11 cellular contexts compared by ENCODE assay signal in the genomic region with DNA sequence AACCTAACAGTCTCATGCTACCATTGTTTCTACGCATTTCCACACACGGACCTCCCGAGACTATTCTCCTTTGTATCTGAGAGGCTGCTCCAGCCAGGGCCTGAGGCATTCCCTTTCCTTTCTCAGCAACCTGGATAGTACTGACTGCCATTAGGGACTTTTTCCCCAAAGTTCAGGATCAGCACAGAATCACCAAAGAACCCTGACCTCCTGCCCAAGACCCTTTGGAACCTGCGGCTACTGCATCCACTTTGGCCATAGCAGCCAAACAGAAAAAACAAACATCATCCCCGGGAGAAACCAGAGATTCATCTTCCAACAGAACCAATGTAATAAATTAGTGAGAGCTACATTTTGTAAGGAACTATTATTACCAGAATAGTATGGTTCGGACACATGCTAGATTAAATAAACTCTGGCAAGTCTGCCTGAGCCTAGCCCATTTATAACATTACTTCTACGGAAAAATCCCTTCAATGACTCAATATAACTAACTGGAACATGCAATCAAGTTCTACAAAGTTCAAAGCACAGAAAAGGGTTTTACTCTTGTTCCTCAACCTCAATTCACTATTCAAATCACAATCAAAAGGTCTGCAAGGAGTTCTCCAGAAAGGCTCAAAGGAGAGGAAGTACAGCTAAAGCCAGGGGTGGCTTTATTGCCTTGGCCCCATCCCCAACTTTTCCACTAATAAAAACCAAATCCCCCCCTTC. TPM values are rescaled to one million over a fixed set of nuclear protein-coding genes. Genes with fewer than 3 reads are reported as not detected.
A peak's percentile ranks its signal among the peaks of the same experiment; 100 is the strongest.
DNase-seq lines count a peak whose midpoint lies in the region; ATAC-seq, FAIRE-seq and TF ChIP-seq lines count a peak whose summit lies in the region.
"Had no signal": no experiment of that assay in that cellular context is flagged by ENCODE, and none has a peak within 500 bp of the region (broad histone marks: within the 10 kb centered on the region; RNA-seq: fewer than 3 reads in every experiment).

No MANE protein-coding gene starts in this region.

- H3K79me2 ChIP-seq in SU-DHL-6 (ENCODE audit: insufficient read depth, low read length), result peaks cover 14% of the 10 kb centered on the region; the same call in 1 of the 2 replicates

- no peak for FAIRE-seq in small intestine (lab: Jason Lieb, UNC)
- FAIRE-seq: islet of Langerhans had no signal

- peaks cover 5% of the 10 kb centered on the region; the same call in 1 of the 2 replicates for H4K20me1 ChIP-seq in SU-DHL-6 (ENCODE audit: low read depth, low read length)

- H3K4me2 ChIP-seq in SU-DHL-6 (ENCODE audit: low read depth, low read length, poor library complexity, severe bottlenecking), result peak overlapping the region; percentile 45

- no peak for ATAC-seq in GM18867 (IDR thresholded peaks at IDR 0.05; ENCODE audit: unreplicated experiment)
- ATAC-seq in GM19328 (IDR thresholded peaks at IDR 0.05; ENCODE audit: unreplicated experiment), result no peak

- H3K4me3 ChIP-seq in GM06990 (replicated peaks; ENCODE audit: low read depth, low read length) (peak overlapping the region; percentile 52), SU-DHL-6 (ENCODE audit: insufficient read depth, low read length, poor library complexity, severe bottlenecking) (no peak overlapping the region), right atrium auricular region (no peak overlapping the region), small intestine (ENCODE audit: low read depth in 1 of 2, low read length in 2 of 2) (no peak overlapping the region)

- WGBS in small intestine, 3 donors, result 64 to 77% (median 72%) methylated on average over 7 of the region's 7 CpGs

- H3K4me1 ChIP-seq in right atrium auricular region, result peaks cover 0 to 38% of the 10 kb centered on the region in 2 donors
- H3K4me1 ChIP-seq in small intestine (ENCODE audit: control insufficient read depth in 2 of 2, insufficient read depth in 1 of 2, low read depth in 1 of 2, low read length in 1 of 2), result peaks cover 12 to 19% of the 10 kb centered on the region in 2 donors

- H3K27me3 ChIP-seq in GM06990 (replicated peaks; ENCODE audit: control insufficient read depth, insufficient read depth, low read length) (no peaks in the 10 kb centered on the region), SU-DHL-6 (ENCODE audit: low read length) (no peaks in the 10 kb centered on the region), right atrium auricular region (no peaks in the 10 kb centered on the region), small intestine (ENCODE audit: control insufficient read depth in 2 of 2, insufficient read depth in 2 of 2, low read length in 2 of 2) (no peaks in the 10 kb centered on the region)

- H3K27ac ChIP-seq in SU-DHL-6 (ENCODE audit: low read depth, low read length) (no peak overlapping the region), right atrium auricular region (peak overlapping the region; percentile 59 to 66), small intestine (ENCODE audit: low read depth in 1 of 2, low read length in 1 of 2) (peak overlapping the region; percentile 88 to 92)
- H3K27ac ChIP-seq: VCaP had no signal

- no peak for DNase-seq in GM06990 (ENCODE audit: extremely low read depth, insufficient read length)
- DNase-seq in right atrium auricular region (ENCODE audit: low spot score), result no peak
- DNase-seq in small intestine, result no peak
- no peak for DNase-seq in AG08396 (ENCODE audit: low spot score)
- no peak for DNase-seq in NCI-H1930 (lab: John Stamatoyannopoulos, UW)
- DNase-seq: NCI-H187 treated with DMSO at 0.1 percent for 48 hours had no signal

- no peak overlapping the region for H3K9ac ChIP-seq in SU-DHL-6 (ENCODE audit: low read length)

- TF ChIP-seq CTCF in GM06990 (IDR thresholded peaks at IDR 0.05; ENCODE audit: insufficient read depth, low read length, poor library complexity, severe bottlenecking) (no peak), SU-DHL-6 (IDR thresholded peaks at IDR 0.05; ENCODE audit: insufficient read depth, low read length, poor library complexity, severe bottlenecking) (no peak), right atrium auricular region (IDR thresholded peaks at IDR 0.05) (no peak)

- peaks cover 4% of the 10 kb centered on the region; the same call in 1 of the 2 replicates for H3F3A ChIP-seq in SU-DHL-6 (ENCODE audit: insufficient read depth)

- no peaks in the 10 kb centered on the region for H3K9me3 ChIP-seq in SU-DHL-6 (ENCODE audit: insufficient read depth, low read length)
- no peaks in the 10 kb centered on the region for H3K9me3 ChIP-seq in right atrium auricular region
- H3K9me3 ChIP-seq in small intestine (ENCODE audit: control insufficient read depth, low read depth), result no peaks in the 10 kb centered on the region

- H3K36me3 ChIP-seq in GM06990 (ENCODE audit: control insufficient read depth, insufficient read depth, low read length), result no peaks in the 10 kb centered on the region
- H3K36me3 ChIP-seq in SU-DHL-6 (ENCODE audit: low read length), result peaks cover 5% of the 10 kb centered on the region; the same call in 1 of the 2 replicates
- no peaks in the 10 kb centered on the region for H3K36me3 ChIP-seq in right atrium auricular region
- H3K36me3 ChIP-seq in small intestine (ENCODE audit: control insufficient read depth in 2 of 2, insufficient read depth in 2 of 2, low read length in 2 of 2), result peaks cover 0 to 6% of the 10 kb centered on the region in 2 donors

- no peaks in the 10 kb centered on the region for H3K9me2 ChIP-seq in SU-DHL-6 (replicated peaks; ENCODE audit: insufficient read depth, low read length)

- no peak overlapping the region for H2AFZ ChIP-seq in SU-DHL-6 (ENCODE audit: low read depth, low read length, severe bottlenecking)

RNA-seq across cellular contexts. Expression of gene LPIN2, which starts 51.8 kb away (rescaled TPM):
- 10 to 100 TPM; 15.5 to 19.0 TPM for total RNA-seq in right atrium auricular region
- 10 to 100 TPM; 20.0 to 91.5 (median 63.0) TPM for polyA plus RNA-seq in small intestine
